1 cellular context compared by ENCODE assay signal in genomic region chr12:123633379-123634141, GRCh38.
A peak's percentile ranks its signal among the peaks of the same experiment; 100 is the strongest.
TF ChIP-seq lines count a peak whose summit lies in the region.

Gene EIF2B1, minus strand, starts transcription at chr12:123633686. Its CDS starts 129 bp downstream, at chr12:123633557.
Gene GTF2H3, plus strand, starts transcription at chr12:123633829. Its CDS starts 31 bp downstream, at chr12:123633860.

TF ChIP-seq in HepG2, 621 proteins besides CTCF, POLR2A, EP300 and RAD21 (continued from another document and continues in another):
- 0 out of 2 replicates have a peak, but pooled peaks have one; percentile 37 for TF ChIP-seq ZNF318 (CRISPR knock-in tag; IDR thresholded peaks at IDR 0.05)
- TF ChIP-seq ZNF101 (CRISPR knock-in tag; IDR thresholded peaks at IDR 0.05; ENCODE audit: borderline replicate concordance, low read depth) = no peak
- no peak for TF ChIP-seq ZNF18 (CRISPR knock-in tag; IDR thresholded peaks at IDR 0.05; ENCODE audit: insufficient replicate concordance)
- TF ChIP-seq RXRB (CRISPR knock-in tag; IDR thresholded peaks at IDR 0.05; ENCODE audit: borderline replicate concordance) = peak; percentile 69
- TF ChIP-seq ZBTB2 (CRISPR knock-in tag; IDR thresholded peaks at IDR 0.05; ENCODE audit: low read depth) = peak; percentile 81; the same call in 1 of the 2 replicates
- TF ChIP-seq SOX6 (IDR thresholded peaks at IDR 0.05) = no peak
- peak; percentile 71 for TF ChIP-seq SOX6 (CRISPR knock-in tag; IDR thresholded peaks at IDR 0.05)
- TF ChIP-seq ZSCAN25 (CRISPR knock-in tag; IDR thresholded peaks at IDR 0.05) = 0 out of 2 replicates have a peak, but pooled peaks have one; percentile 61
- TF ChIP-seq ZNF713 (CRISPR knock-in tag; IDR thresholded peaks at IDR 0.05) = no peak; the same call in 1 of the 2 replicates
- peak; percentile 94 for TF ChIP-seq MXD1 (CRISPR knock-in tag; IDR thresholded peaks at IDR 0.05)
- peak; percentile 60; the same call in 1 of the 2 replicates for TF ChIP-seq ZNF343 (CRISPR knock-in tag; IDR thresholded peaks at IDR 0.05)
- peak; percentile 9; the same call in 1 of the 2 replicates for TF ChIP-seq HNF4A (CRISPR knock-in tag; IDR thresholded peaks at IDR 0.05)
- TF ChIP-seq FOXP1 (IDR thresholded peaks at IDR 0.05) = no peak
- TF ChIP-seq FOXP1 (CRISPR knock-in tag; IDR thresholded peaks at IDR 0.05) = no peak
- peak; percentile 18; the same call in 1 of the 2 replicates for TF ChIP-seq KLF11 (CRISPR knock-in tag; IDR thresholded peaks at IDR 0.05)
- TF ChIP-seq ZBTB7B (CRISPR knock-in tag; IDR thresholded peaks at IDR 0.05) = peak; percentile 71
- no peak for TF ChIP-seq HOXA7 (CRISPR knock-in tag; IDR thresholded peaks at IDR 0.05)
- peak; percentile 70; the same call in 1 of the 2 replicates for TF ChIP-seq ZNF33A (CRISPR knock-in tag; IDR thresholded peaks at IDR 0.05; ENCODE audit: borderline replicate concordance)
- TF ChIP-seq BRCA1 (CRISPR knock-in tag; IDR thresholded peaks at IDR 0.05) = peak; percentile 85; the same call in 1 of the 2 replicates
- no peak for TF ChIP-seq AKNA (CRISPR knock-in tag; IDR thresholded peaks at IDR 0.05; ENCODE audit: borderline replicate concordance)
- TF ChIP-seq ZSCAN5A (CRISPR knock-in tag; IDR thresholded peaks at IDR 0.05; ENCODE audit: borderline replicate concordance) = 0 out of 2 replicates have a peak, but pooled peaks have one; percentile 80
- peak; percentile 64; the same call in 1 of the 2 replicates for TF ChIP-seq ZNF556 (CRISPR knock-in tag; IDR thresholded peaks at IDR 0.05; ENCODE audit: borderline replicate concordance)
- TF ChIP-seq ZNF354B (CRISPR knock-in tag; IDR thresholded peaks at IDR 0.05) = peak; percentile 43; the same call in 1 of the 2 replicates
- TF ChIP-seq ZBTB37 (CRISPR knock-in tag; IDR thresholded peaks at IDR 0.05) = no peak
- TF ChIP-seq RERE (CRISPR knock-in tag; IDR thresholded peaks at IDR 0.05; ENCODE audit: low read depth) = no peak
- no peak for TF ChIP-seq ZNF329 (CRISPR knock-in tag; IDR thresholded peaks at IDR 0.05; ENCODE audit: low read depth)
- peak; percentile 89 for TF ChIP-seq ZMAT3 (CRISPR knock-in tag; conservative IDR thresholded peaks at IDR 0.05)
- TF ChIP-seq SYNCRIP (IDR thresholded peaks at IDR 0.05; ENCODE audit: insufficient read depth, low read depth, low read length) = no peak
